Comparison of ENCODE assay signal across 19 cellular contexts in the genomic region with DNA sequence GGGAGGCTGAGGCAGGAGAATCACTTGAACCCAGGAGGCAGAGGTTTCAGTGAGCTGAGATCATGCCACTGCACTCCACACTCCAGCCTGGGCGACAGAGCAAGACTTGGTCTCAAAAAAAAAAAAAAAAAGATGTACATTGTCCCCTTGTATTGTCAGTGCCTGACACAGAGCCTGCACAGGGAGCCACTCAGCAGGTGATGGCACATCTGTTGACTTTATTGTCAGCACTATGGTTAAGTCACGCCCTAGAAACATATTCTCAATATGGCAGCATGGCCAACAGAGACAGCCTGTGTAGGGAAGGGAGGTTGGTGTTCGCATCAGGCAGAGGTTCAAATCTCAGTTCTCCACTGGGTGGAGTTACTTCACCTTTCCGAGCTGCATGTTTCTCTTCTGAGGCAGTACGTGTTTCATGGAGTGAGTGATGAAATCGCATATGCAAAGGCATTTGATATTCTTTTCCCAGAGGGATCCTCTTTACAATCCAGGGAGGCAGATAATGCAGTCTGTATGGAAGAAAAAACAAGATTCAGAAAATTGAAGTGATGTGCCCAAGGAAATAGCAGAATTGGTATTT. TPM values are rescaled to one million over a fixed set of nuclear protein-coding genes. Genes with fewer than 3 reads are reported as not detected.
DNase-seq lines count a peak whose midpoint lies in the region; ATAC-seq and TF ChIP-seq lines count a peak whose summit lies in the region.
"Had no signal": no experiment of that assay in that cellular context is flagged by ENCODE, and none has a peak within 500 bp of the region (broad histone marks: within the 10 kb centered on the region; RNA-seq: fewer than 3 reads in every experiment).

No MANE protein-coding gene starts in this region.

- CTCF ChIA-PET in MCF 10A (lab: Yijun Ruan, JAX) (interaction anchor here (0.7 to 2.3 kb wide), 2 partner anchors 21 to 244 kb away, joined by 3 to 9 read pairs; no protein-coding TSS in a partner anchor), mammary epithelial cell (lab: Charles Lee; ENCODE audit: low non-redundant PET) (interaction anchor here (0.6 kb wide), 1 partner anchor 231 kb away, joined by 3 read pairs; no protein-coding TSS in a partner anchor)

- peaks cover 34% of the 10 kb centered on the region for H3K4me1 Mint-ChIP-seq in MCF 10A (ENCODE audit: insufficient read depth, unreplicated experiment)
- H3K4me1 Mint-ChIP-seq: CD8-positive, alpha-beta memory T cell had no signal

- H3K9ac ChIP-seq in mammary epithelial cell (ENCODE audit: insufficient read depth, low read length), result no peak overlapping the region

- no TSS peak for BruUV-seq in MCF 10A (replicated peaks; lab: Mats Ljungman, UMichigan)
- BruUV-seq in mammary epithelial cell (replicated peaks; lab: Mats Ljungman, UMichigan), result no TSS peak

- H3K4me2 ChIP-seq in mammary epithelial cell (ENCODE audit: insufficient read depth, low read depth, low read length), result no peak overlapping the region

- no peaks in the 10 kb centered on the region for H3K27me3 ChIP-seq in mammary epithelial cell (ENCODE audit: insufficient read depth, low read length)
- H3K27me3 ChIP-seq: MG63 had no signal

- no peak overlapping the region for H3K4me3 Mint-ChIP-seq in MCF 10A (ENCODE audit: unreplicated experiment)
- H3K4me3 Mint-ChIP-seq: CD8-positive, alpha-beta memory T cell had no signal

- H4K20me1 ChIP-seq in mammary epithelial cell (ENCODE audit: insufficient read depth, low read length), result no peaks in the 10 kb centered on the region

- in situ Hi-C loops in mammary epithelial cell (cut with MboI; ENCODE audit: low sequenced_read_pairs in 2 of 2), result no loop called here

- no peak overlapping the region for H3K4me3 ChIP-seq in mammary epithelial cell (replicated peaks in 1 of 3; ENCODE audit: insufficient read depth in 1 of 3, low read depth in 2 of 3, low read length in 3 of 3)
- H3K4me3 ChIP-seq: MG63 had no signal

- H3K79me2 ChIP-seq in mammary epithelial cell (ENCODE audit: insufficient read depth, low read length), result peaks cover 98% of the 10 kb centered on the region

- H3K4me1 ChIP-seq in mammary epithelial cell (ENCODE audit: insufficient read depth, low read length), result peaks cover 36% of the 10 kb centered on the region

- POLR2A ChIA-PET in MCF 10A (lab: Yijun Ruan, JAX), result interaction anchor here (1.4 to 12.6 kb wide), 11 partner anchors 12 to 242 kb away, joined by 6 to 151 read pairs (median 19); partner anchors contain the start of gene LAMC2

- peaks cover 29% of the 10 kb centered on the region for H3K36me3 Mint-ChIP-seq in MCF 10A (ENCODE audit: insufficient read depth, unreplicated experiment)

- H3K27ac Mint-ChIP-seq in MCF 10A (ENCODE audit: low read depth, unreplicated experiment), result peak overlapping the region; percentile 27

- no peaks in the 10 kb centered on the region for H3K9me3 ChIP-seq in mammary epithelial cell (replicated peaks; ENCODE audit: insufficient read depth, low read length)
- H3K9me3 ChIP-seq: MG63 had no signal

- no peak for TF ChIP-seq CTCF in MCF 10A (IDR thresholded peaks at IDR 0.05; ENCODE audit: unreplicated experiment)
- TF ChIP-seq CTCF in mammary epithelial cell (conservative IDR thresholded peaks at IDR 0.05 in 1 of 2, IDR thresholded peaks at IDR 0.05 in 1 of 2; ENCODE audit: extremely low read depth in 1 of 2, insufficient read depth in 1 of 2, low read depth in 1 of 2, low read length in 2 of 2), result no peak

- no peak overlapping the region for H2AFZ ChIP-seq in mammary epithelial cell (ENCODE audit: low read depth, low read length)

- DNase-seq in MCF 10A (ENCODE audit: unreplicated experiment) (no peak), mammary epithelial cell (no peak), amniotic epithelial cell (ENCODE audit: low read depth) (peak; percentile 60), fibroblast of the conjunctiva (ENCODE audit: low read depth) (peak; percentile 4), NCI-H2196 treated with DMSO at 0.1 percent for 48 hours (lab: John Stamatoyannopoulos, UW; ENCODE audit: unreplicated experiment) (no peak), head of caudate nucleus (no peak)
- DNase-seq: CD8-positive, alpha-beta memory T cell; GDM1; Kasumi-1; MG63; NCI-H1048; NCI-H1417 treated with DMSO at 0.1 percent for 48 hours; NCI-H1930; NCI-H446 treated with DMSO at 0.1 percent for 48 hours; NCI-H526 treated with DMSO at 0.1 percent for 48 hours; NK-92 treated with Interleukin-12 subunit alpha and Interleukin-12 subunit beta, amount 100 ng/mL, for 24 hours had no signal

- H3K27me3 Mint-ChIP-seq in MCF 10A (ENCODE audit: insufficient read depth, unreplicated experiment), result no peaks in the 10 kb centered on the region

- no peaks in the 10 kb centered on the region for H3K9me3 Mint-ChIP-seq in MCF 10A (ENCODE audit: unreplicated experiment)

- intact Hi-C loops in MCF 10A (cut with micrococcal nuclease), result no loop called here
- intact Hi-C loops in mammary epithelial cell (cut with micrococcal nuclease), result no loop called here
- intact Hi-C loops in head of caudate nucleus (cut with DNase I), result no loop called here

- no peak overlapping the region for H3K27ac ChIP-seq in mammary epithelial cell (ENCODE audit: insufficient read depth, low read depth, low read length)
- H3K27ac ChIP-seq: C4-2B had no signal

- dilution Hi-C loops in mammary epithelial cell (cut with HindIII; ENCODE audit: low sequenced_read_pairs), result no loop called here

- no peak for ATAC-seq in HG03432 (IDR thresholded peaks at IDR 0.05; ENCODE audit: unreplicated experiment)
- ATAC-seq: SK-N-SH treated with all-trans-retinoic acid at 6 μM for 48 hours had no signal

- 96% methylated on average over 6 of the region's 6 CpGs for WGBS in mammary epithelial cell (ENCODE audit: low coverage, missing lambda C conversion rate)

- H3K36me3 ChIP-seq in mammary epithelial cell (ENCODE audit: insufficient read depth, low read length), result peaks cover 42% of the 10 kb centered on the region
- H3K36me3 ChIP-seq: MG63 had no signal

RNA-seq across cellular contexts. Expression of gene LAMC2, which starts 20.6 kb away (rescaled TPM):
- 751 and 884 TPM in 2 replicates for total RNA-seq in MCF 10A (2022)
- 1,000 to 10,000 TPM; 1,201 to 2,277 TPM for total RNA-seq in mammary epithelial cell
- polyA plus RNA-seq in mammary epithelial cell, result 1,668 TPM
- polyA minus RNA-seq in mammary epithelial cell, result 2,109 TPM
- total RNA-seq: CD8-positive, alpha-beta memory T cell had no signal
- polyA plus RNA-seq: CD8-positive, alpha-beta memory T cell had no signal

Comparison
In these comparisons a context has a peak if more than half of its experiments do, and no peak if none do; other contexts are left out.
1. DNase-seq: peak in amniotic epithelial cell (single experiment) and fibroblast of the conjunctiva (single experiment); none in MCF 10A (single experiment), mammary epithelial cell (single experiment), NCI-H2196 treated with DMSO at 0.1 percent for 48 hours (single experiment) and head of caudate nucleus (0 of 42).